23 cellular contexts compared by ENCODE assay signal in genomic region chr6:142008016-142008735, GRCh38.
"Had no signal": no experiment of that assay in that cellular context is flagged by ENCODE, and none has a peak within 500 bp of the region (broad histone marks: within the 10 kb centered on the region; RNA-seq: fewer than 3 reads in every experiment).

No MANE protein-coding gene starts in this region.

- ATAC-seq: activated naive CD8-positive, alpha-beta T cell treated with anti-CD3 and anti-CD28 coated beads, Interleukin-2, amount 50 U/mL, for 24 hours; gastrocnemius medialis; left lung; psoas muscle; right lobe of liver; stimulated activated effector memory CD8-positive, alpha-beta T cell treated with anti-CD3 and anti-CD28 coated beads, Interleukin-12 subunit alpha, Interleukin-12 subunit beta, amount 100 ng/mL, for 72 hours had no signal

- H3K4me1 ChIP-seq: gastrocnemius medialis, left lung, psoas muscle, right lobe of liver, upper lobe of left lung had no signal

- H3K4me3 ChIP-seq: gastrocnemius medialis, left lung, psoas muscle, right lobe of liver, smooth muscle cell, thoracic aorta, upper lobe of left lung had no signal

- H3K4me1 Mint-ChIP-seq: activated naive CD4-positive, alpha-beta T cell treated with anti-CD3 and anti-CD28 coated beads, Interleukin-2, amount 10 ng/mL, durations not matched to agents 7 days and 5 days; naive B cell; neural crest cell had no signal

- H3K9me3 ChIP-seq: gastrocnemius medialis, left lung, psoas muscle, right lobe of liver, thoracic aorta, upper lobe of left lung had no signal

- H3K36me3 Mint-ChIP-seq: activated naive CD4-positive, alpha-beta T cell treated with anti-CD3 and anti-CD28 coated beads, Interleukin-2, amount 10 ng/mL, durations not matched to agents 7 days and 5 days; naive B cell; stimulated activated effector memory CD8-positive, alpha-beta T cell treated with anti-CD3 and anti-CD28 coated beads, Interleukin-12 subunit alpha, Interleukin-12 subunit beta, amount 100 ng/mL, for 72 hours had no signal

- H3K36me3 ChIP-seq: gastrocnemius medialis, left lung, right lobe of liver, thoracic aorta, upper lobe of left lung had no signal

- H3K9me3 Mint-ChIP-seq: activated naive CD4-positive, alpha-beta T cell treated with anti-CD3 and anti-CD28 coated beads, Interleukin-2, amount 10 ng/mL, durations not matched to agents 7 days and 5 days; activated naive CD8-positive, alpha-beta T cell treated with anti-CD3 and anti-CD28 coated beads, Interleukin-2, amount 50 U/mL, for 24 hours; neural crest cell; stimulated activated effector memory CD8-positive, alpha-beta T cell treated with anti-CD3 and anti-CD28 coated beads, Interleukin-12 subunit alpha, Interleukin-12 subunit beta, amount 100 ng/mL, for 72 hours; T-helper 1 cell treated with Interleukin-12 subunit alpha and Interleukin-12 subunit beta and Interleukin-4 antibody, amounts not matched to agents 30 μg/mL and 1 μg/mL, for 36 hours had no signal

- H3K27me3 Mint-ChIP-seq: activated naive CD4-positive, alpha-beta T cell treated with anti-CD3 and anti-CD28 coated beads, Interleukin-2, amount 10 ng/mL, durations not matched to agents 7 days and 5 days; naive B cell had no signal

- H3K27ac ChIP-seq: gastrocnemius medialis, left lung, psoas muscle, right lobe of liver, thoracic aorta, upper lobe of left lung, VCaP had no signal

- H3K4me3 Mint-ChIP-seq: activated naive CD4-positive, alpha-beta T cell treated with anti-CD3 and anti-CD28 coated beads, Interleukin-2, amount 10 ng/mL, durations not matched to agents 7 days and 5 days; activated naive CD8-positive, alpha-beta T cell treated with anti-CD3 and anti-CD28 coated beads, Interleukin-2, amount 50 U/mL, for 24 hours; naive B cell; neural crest cell; stimulated activated effector memory CD8-positive, alpha-beta T cell treated with anti-CD3 and anti-CD28 coated beads, Interleukin-12 subunit alpha, Interleukin-12 subunit beta, amount 100 ng/mL, for 72 hours; T-helper 1 cell treated with Interleukin-12 subunit alpha and Interleukin-12 subunit beta and Interleukin-4 antibody, amounts not matched to agents 30 μg/mL and 1 μg/mL, for 36 hours had no signal

- H3K27ac Mint-ChIP-seq: activated naive CD4-positive, alpha-beta T cell treated with anti-CD3 and anti-CD28 coated beads, Interleukin-2, amount 10 ng/mL, durations not matched to agents 7 days and 5 days; activated naive CD8-positive, alpha-beta T cell treated with anti-CD3 and anti-CD28 coated beads, Interleukin-2, amount 50 U/mL, for 24 hours; naive B cell; stimulated activated effector memory CD8-positive, alpha-beta T cell treated with anti-CD3 and anti-CD28 coated beads, Interleukin-12 subunit alpha, Interleukin-12 subunit beta, amount 100 ng/mL, for 72 hours; T-helper 1 cell treated with Interleukin-12 subunit alpha and Interleukin-12 subunit beta and Interleukin-4 antibody, amounts not matched to agents 30 μg/mL and 1 μg/mL, for 36 hours had no signal

- DNase-seq: activated CD4-positive, alpha-beta T cell treated with anti-CD3 and anti-CD28 coated beads for 1 hour; activated CD8-positive, alpha-beta memory T cell treated with anti-CD3 and anti-CD28 coated beads for 24 hours; activated CD8-positive, alpha-beta memory T cell treated with anti-CD3 and anti-CD28 coated beads, Interleukin-2, amount 50 U/mL, for 48 hours; activated effector memory CD4-positive, alpha-beta T cell treated with Interleukin-2 at 50 U/mL for 16 hours; activated naive CD4-positive, alpha-beta T cell treated with anti-CD3 and anti-CD28 coated beads, Interleukin-2, amount 10 ng/mL, durations not matched to agents 7 days and 5 days; activated naive CD8-positive, alpha-beta T cell treated with anti-CD3 and anti-CD28 coated beads, Interleukin-2, amount 50 U/mL, for 24 hours; activated T-cell treated with anti-CD3 and anti-CD28 coated beads, Interleukin-2, amount 50 U/mL, for 48 hours; anterior cingulate cortex; cortex of kidney; gastrocnemius medialis; head of caudate nucleus; left lung; naive B cell; psoas muscle; right lobe of liver; stimulated activated CD4-positive, alpha-beta T cell treated with anti-CD3 and anti-CD28 coated beads, Interleukin-4, amount 100 ng/mL, for 24 hours; upper lobe of left lung had no signal

- H3K27me3 ChIP-seq: gastrocnemius medialis, left lung, right lobe of liver, upper lobe of left lung had no signal
